9 cellular contexts compared by ENCODE assay signal in the genomic region with DNA sequence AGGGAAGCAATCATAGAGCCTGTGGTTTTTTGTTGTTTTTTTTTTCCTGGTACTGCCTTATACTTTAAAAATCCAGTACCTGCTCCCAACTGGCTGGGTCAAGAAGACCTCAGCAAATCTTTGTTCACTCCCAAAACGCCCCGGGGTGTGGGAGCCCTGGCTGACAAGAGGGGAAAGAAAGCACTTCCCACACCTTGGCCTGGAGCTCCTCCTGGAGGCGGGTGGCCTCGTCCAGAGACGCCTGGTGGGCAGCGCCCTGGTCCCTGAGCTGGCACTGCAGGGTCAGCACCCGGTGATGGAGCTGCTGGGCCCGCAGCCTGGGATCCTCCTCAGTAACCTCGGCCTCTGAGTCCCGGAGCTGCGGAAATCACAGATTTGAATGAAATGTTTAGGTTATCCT. TPM values are rescaled to one million over a fixed set of nuclear protein-coding genes. Genes with fewer than 3 reads are reported as not detected.
DNase-seq lines count a peak whose midpoint lies in the region; ATAC-seq, FAIRE-seq and TF ChIP-seq lines count a peak whose summit lies in the region.
"Had no signal": no experiment of that assay in that cellular context is flagged by ENCODE, and none has a peak within 500 bp of the region (broad histone marks: within the 10 kb centered on the region; RNA-seq: fewer than 3 reads in every experiment).

No MANE protein-coding gene starts in this region.

- H3K79me2 ChIP-seq in HCT116 (ENCODE audit: insufficient read depth, low read length), result no peaks in the 10 kb centered on the region
- H3K79me2 ChIP-seq in HepG2 (ENCODE audit: insufficient read depth, low read length), result no peaks in the 10 kb centered on the region

- no peak overlapping the region for H2AFZ ChIP-seq in HCT116 (ENCODE audit: low read depth, low read length, poor library complexity, severe bottlenecking)
- no peak overlapping the region for H2AFZ ChIP-seq in HepG2 (ENCODE audit: low read length)

- H3K9me3 ChIP-seq in HCT116 (ENCODE audit: control insufficient read depth in 1 of 2, insufficient read depth in 1 of 2, low read depth in 1 of 2, low read length in 2 of 2) (no peaks in the 10 kb centered on the region; a peak in 2 of 4 replicates), HepG2 (ENCODE audit: low read length) (peaks cover 6% of the 10 kb centered on the region)
- H3K9me3 ChIP-seq: Peyer's patch had no signal

- H3K27ac ChIP-seq in HCT116 (ENCODE audit: low read depth, low read length) (no peak overlapping the region), RWPE1 (no peak overlapping the region), HepG2 (ENCODE audit: extremely low read length, insufficient read depth, low read length) (no peak overlapping the region)
- H3K27ac ChIP-seq: adrenal gland, Peyer's patch had no signal

- FAIRE-seq in D721Med (lab: Jason Lieb, UNC) (no peak), HepG2 (lab: Jason Lieb, UNC) (no peak)

- in situ Hi-C loops in HepG2 (cut with HindIII; ENCODE audit: extremely low pct_ligation_motif_present, low pct_unique_long_range_greater_than_20kb), result no loop called here

- DNase-seq in D721Med (ENCODE audit: insufficient read length, low spot score) (peak; percentile 56), HCT116 (ENCODE audit: low read depth, low spot score) (peak; percentile 7), RWPE1 (ENCODE audit: low spot score) (peak; percentile 9), HepG2 (ENCODE audit: low spot score) (no peak), middle frontal gyrus (ENCODE audit: extremely low spot score, low spot score) (no peak)
- DNase-seq: Peyer's patch had no signal

- WGBS in HepG2 (ENCODE audit: low lambda C conversion rate), result 10% methylated on average over 6 of the region's 11 CpGs

- TF ChIP-seq POLR2A in HCT116 (IDR thresholded peaks at IDR 0.05; ENCODE audit: borderline replicate concordance, extremely low read depth, insufficient read depth, insufficient read length) (no peak), HepG2 (IDR thresholded peaks at IDR 0.05; ENCODE audit: insufficient read depth in 1 of 2, low read depth in 2 of 2, low read length in 2 of 2) (no peak)

- TF ChIP-seq CTCF in D721Med (IDR thresholded peaks at IDR 0.05; ENCODE audit: insufficient read depth, missing control alignments) (peak; percentile 35), HCT116 (IDR thresholded peaks at IDR 0.05 in 2 of 3, conservative IDR thresholded peaks at IDR 0.05 in 1 of 3; ENCODE audit: borderline replicate concordance in 1 of 3, insufficient read depth in 1 of 3, low read depth in 2 of 3, low read length in 2 of 3) (peak; percentile 61 to 64 (median 63); a peak in 5 of 6 replicates), RWPE1 (conservative IDR thresholded peaks at IDR 0.05; ENCODE audit: low read depth) (no peak), HepG2 (CRISPR knock-in tag; IDR thresholded peaks at IDR 0.05) (peak; percentile 61)

- CTCF ChIA-PET in HCT116 (lab: Charles Lee), result interaction anchor here (0.7 to 2.5 kb wide), 10 partner anchors 9 to 176 kb away, joined by 3 to 18 read pairs (median 4); no protein-coding TSS in a partner anchor
- CTCF ChIA-PET in RWPE1 (lab: Yijun Ruan, JAX), result interaction anchor here (0.6 kb wide), 1 partner anchor 9 kb away, joined by 4 read pairs; no protein-coding TSS in a partner anchor
- CTCF ChIA-PET in HepG2 (lab: Yijun Ruan, JAX; ENCODE audit: low intra/inter-chr PET ratio, low total read pairs), result no interaction called here

- no peak overlapping the region for H3K4me3 ChIP-seq in HCT116 (replicated peaks in 1 of 2; ENCODE audit: low read depth in 1 of 2, low read length in 2 of 2)
- H3K4me3 ChIP-seq in HepG2 (replicated peaks in 1 of 3; ENCODE audit: insufficient read depth in 1 of 3, low read depth in 2 of 3, low read length in 3 of 3), result no peak overlapping the region
- H3K4me3 ChIP-seq: adrenal gland, Peyer's patch had no signal

- intact Hi-C loops in HCT116 (cut with micrococcal nuclease), result loop anchor here (1.0 kb wide), 1 partner anchor 159 kb away; no protein-coding TSS in a partner anchor
- intact Hi-C loops in HepG2 (cut with micrococcal nuclease; ENCODE audit: unreplicated experiment), result no loop called here

- no peaks in the 10 kb centered on the region for H3K36me3 ChIP-seq in HCT116 (ENCODE audit: control insufficient read depth in 1 of 2, insufficient read depth in 2 of 2, low read length in 2 of 2)
- H3K36me3 ChIP-seq in HepG2 (replicated peaks in 1 of 2; ENCODE audit: control insufficient read depth in 1 of 2, insufficient read depth in 2 of 2, low read length in 2 of 2), result no peaks in the 10 kb centered on the region
- H3K36me3 ChIP-seq: adrenal gland, Peyer's patch had no signal

- H3K4me1 ChIP-seq in HCT116 (ENCODE audit: control insufficient read depth in 1 of 2, insufficient read depth in 2 of 2, low read length in 2 of 2) (no peaks in the 10 kb centered on the region), HepG2 (ENCODE audit: insufficient read depth, low read length) (no peaks in the 10 kb centered on the region)
- H3K4me1 ChIP-seq: adrenal gland, Peyer's patch had no signal

- POLR2A ChIA-PET in HCT116 (lab: Charles Lee), result no interaction called here
- POLR2A ChIA-PET in RWPE1 (lab: Yijun Ruan, JAX; ENCODE audit: low non-redundant PET), result no interaction called here
- POLR2A ChIA-PET in HepG2 (lab: Yijun Ruan, JAX), result no interaction called here

- H3K9ac ChIP-seq in HCT116 (ENCODE audit: low read length) (no peak overlapping the region), HepG2 (ENCODE audit: insufficient read depth, low read depth, low read length) (no peak overlapping the region)

- H3K4me2 ChIP-seq in HCT116 (ENCODE audit: low read length), result no peak overlapping the region
- H3K4me2 ChIP-seq in HepG2 (ENCODE audit: low read depth, low read length), result no peak overlapping the region

- peak; percentile 95 for ATAC-seq in HCT116
- peak; percentile 57; the same call in 2 of the 3 replicates for ATAC-seq in HepG2
- ATAC-seq in HG03025 (IDR thresholded peaks at IDR 0.05; ENCODE audit: low FRiP score, unreplicated experiment), result no peak
- ATAC-seq in HG03039 (IDR thresholded peaks at IDR 0.05; ENCODE audit: unreplicated experiment), result no peak

- TF ChIP-seq RAD21 in HCT116 (IDR thresholded peaks at IDR 0.05; ENCODE audit: low read depth), result peak; percentile 75
- TF ChIP-seq RAD21 in HepG2 (CRISPR knock-in tag; IDR thresholded peaks at IDR 0.05), result no peak

- RAD21 ChIA-PET in HCT116 (lab: Charles Lee; ENCODE audit: low non-redundant PET in 1 of 2, low total read pairs in 2 of 2, uncharacterized antibody in 2 of 2, unreplicated experiment in 2 of 2), result interaction anchor here (0.5 to 0.8 kb wide), 4 partner anchors 158 to 197 kb away, joined by 4 read pairs; no protein-coding TSS in a partner anchor

- BruUV-seq in HCT116 (replicated peaks; lab: Mats Ljungman, UMichigan) (no TSS peak), HepG2 (replicated peaks; lab: Mats Ljungman, UMichigan) (no TSS peak)

- TF ChIP-seq EP300 in HepG2 (IDR thresholded peaks at IDR 0.05; ENCODE audit: low read depth in 2 of 2, low read length in 2 of 2), result no peak
- TF ChIP-seq EP300 in HepG2 (CRISPR knock-in tag; IDR thresholded peaks at IDR 0.05; ENCODE audit: borderline replicate concordance), result no peak

- no peaks in the 10 kb centered on the region for H3K9me2 ChIP-seq in HCT116 (ENCODE audit: insufficient read depth)

- H4K20me1 ChIP-seq in HCT116 (ENCODE audit: insufficient read depth) (no peaks in the 10 kb centered on the region), HepG2 (ENCODE audit: insufficient read depth, low read length) (no peaks in the 10 kb centered on the region)

- peaks cover 33% of the 10 kb centered on the region for H3K27me3 ChIP-seq in HCT116 (ENCODE audit: insufficient read depth, low read length)
- peaks cover 5% of the 10 kb centered on the region in 2 experiments; a peak in 2 of 5 replicates for H3K27me3 ChIP-seq in HepG2 (ENCODE audit: control insufficient read depth in 1 of 2, insufficient read depth in 2 of 2, low read length in 2 of 2)
- H3K27me3 ChIP-seq: adrenal gland, Peyer's patch had no signal

TF ChIP-seq in HCT116, 20 proteins besides CTCF, POLR2A, EP300 and RAD21 (continues in another document):
- TF ChIP-seq EGR1 (IDR thresholded peaks at IDR 0.05; ENCODE audit: low read depth), result no peak
- TF ChIP-seq ATF3 (IDR thresholded peaks at IDR 0.05), result no peak
- TF ChIP-seq SP1 (IDR thresholded peaks at IDR 0.05; ENCODE audit: low read depth), result no peak

TF ChIP-seq in HepG2, 621 proteins besides CTCF, POLR2A, EP300 and RAD21:
- no peak for TF ChIP-seq ZNF570 (CRISPR knock-in tag; IDR thresholded peaks at IDR 0.05; ENCODE audit: borderline replicate concordance)
- peak; percentile 30; the same call in 1 of the 2 replicates for TF ChIP-seq STAG1 (CRISPR knock-in tag; IDR thresholded peaks at IDR 0.05)

RNA-seq across cellular contexts. Expression of gene C4orf50, which starts 38.2 kb away (rescaled TPM):
- total RNA-seq in HCT116 (2021; ENCODE audit: unreplicated experiment), result not detected
- under 0.01 and 0.01 TPM in 2 replicates for polyA plus RNA-seq in HCT116 (2012)
- total RNA-seq in HepG2 (2016; rRNA removed; fragmentation: Illumina TruSeq; extraction: Trizol), result not detected in 2 replicates
- not detected in 2 replicates for total RNA-seq in HepG2 (2016; cell fraction: cytosol; rRNA removed; fragmentation: Illumina TruSeq; extraction: Trizol; ENCODE audit: low read depth)
- total RNA-seq in HepG2 (2016; cell fraction: insoluble cytoplasmic fraction; rRNA removed; fragmentation: Illumina TruSeq; extraction: Trizol), result not detected in 2 replicates
- total RNA-seq in HepG2 (2016; cell fraction: membrane; rRNA removed; fragmentation: Illumina TruSeq; extraction: Trizol), result not detected in 2 replicates
- not detected in 2 replicates for total RNA-seq in HepG2 (2016; cell fraction: nucleus; rRNA removed; fragmentation: Illumina TruSeq; extraction: Trizol)
- polyA plus RNA-seq in HepG2 (2011; rRNA removed), result not detected in 2 replicates
- under 0.01 TPM in 1 of 2 replicates, not detected in the other for polyA plus RNA-seq in HepG2 (2011; cell fraction: cytosol; rRNA removed)
- polyA plus RNA-seq in HepG2 (2011; cell fraction: nucleus; rRNA removed), result not detected in 2 replicates
- not detected in 2 replicates for polyA plus RNA-seq in HepG2 (2012)
- not detected in 2 replicates for polyA plus RNA-seq in HepG2 (2016; cell fraction: cytosol; fragmentation: Illumina TruSeq; extraction: Trizol; ENCODE audit: low read depth)
- not detected in 2 replicates for polyA plus RNA-seq in HepG2 (2016; cell fraction: insoluble cytoplasmic fraction; fragmentation: Illumina TruSeq; extraction: Trizol; ENCODE audit: low read depth)
- not detected in 2 replicates for polyA plus RNA-seq in HepG2 (2016; cell fraction: membrane; fragmentation: Illumina TruSeq; extraction: Trizol; ENCODE audit: low read depth)
- polyA plus RNA-seq in HepG2 (2016; cell fraction: nucleus; fragmentation: Illumina TruSeq; extraction: Trizol; ENCODE audit: insufficient read depth, low read depth), result not detected in 2 replicates
- polyA minus RNA-seq in HepG2 (2011; rRNA and poly(A)+ RNA removed; ENCODE audit: low replicate concordance), result 0.02 TPM in 1 of 2 replicates, not detected in the other
- polyA minus RNA-seq in HepG2 (2011; cell fraction: cytosol; rRNA and poly(A)+ RNA removed), result not detected in 2 replicates
- not detected in 2 replicates for polyA minus RNA-seq in HepG2 (2011; cell fraction: nucleus; rRNA and poly(A)+ RNA removed)

Comparison
In these comparisons a context has a peak if more than half of its experiments do, and no peak if none do; other contexts are left out.
1. DNase-seq: peak in D721Med (single experiment), HCT116 (single experiment) and RWPE1 (single experiment); none in HepG2 (single experiment) and middle frontal gyrus (single experiment).
2. ATAC-seq: peak in HCT116 (single experiment) and HepG2 (single experiment); none in HG03025 (single experiment) and HG03039 (single experiment).